In genomic region chr17:63402808-63403207, GRCh38 we compare ENCODE assay signal across 15 cellular contexts. TPM values are rescaled to one million over a fixed set of nuclear protein-coding genes. Genes with fewer than 3 reads are reported as not detected.
DNase-seq lines count a peak whose midpoint lies in the region; ATAC-seq and TF ChIP-seq lines count a peak whose summit lies in the region.
"Had no signal": no experiment of that assay in that cellular context is flagged by ENCODE, and none has a peak within 500 bp of the region (broad histone marks: within the 10 kb centered on the region; RNA-seq: fewer than 3 reads in every experiment).

No MANE protein-coding gene starts in this region.

- H3K27me3 ChIP-seq in gastroesophageal sphincter: no peaks in the 10 kb centered on the region
- no peaks in the 10 kb centered on the region for H3K27me3 ChIP-seq in ovary

- TF ChIP-seq POLR2A in gastroesophageal sphincter (IDR thresholded peaks at IDR 0.05): no peak
- no peak for TF ChIP-seq POLR2A in ovary (IDR thresholded peaks at IDR 0.05)

- peak overlapping the region in 3 of 4 donors; percentile 14 to 39 (median 34) for H3K27ac ChIP-seq in gastroesophageal sphincter
- peak overlapping the region; percentile 23 to 66 for H3K27ac ChIP-seq in ovary

- H3K36me3 ChIP-seq in gastroesophageal sphincter: no peaks in the 10 kb centered on the region
- H3K36me3 ChIP-seq in ovary: no peaks in the 10 kb centered on the region

- H3K4me1 ChIP-seq in gastroesophageal sphincter: peaks cover 0 to 53% (median 12%) of the 10 kb centered on the region in 3 donors
- H3K4me1 ChIP-seq in ovary (ENCODE audit: insufficient read depth): peaks cover 13% of the 10 kb centered on the region

- H3K9me3 ChIP-seq in gastroesophageal sphincter (no peaks in the 10 kb centered on the region), ovary (no peaks in the 10 kb centered on the region)
- H3K9me3 ChIP-seq: mucosa of descending colon had no signal

- no peak for TF ChIP-seq CTCF in astrocyte of the cerebellum (IDR thresholded peaks at IDR 0.05; ENCODE audit: low read depth, low read length, missing control alignments)
- no peak for TF ChIP-seq CTCF in gastroesophageal sphincter (IDR thresholded peaks at IDR 0.05)
- no peak for TF ChIP-seq CTCF in ovary (IDR thresholded peaks at IDR 0.05)

- ATAC-seq in gastroesophageal sphincter: peak; percentile 21
- ATAC-seq: activated T-cell treated with anti-CD3 and anti-CD28 coated beads, Interleukin-2, amount 50 U/mL, for 72 hours; GM12878; mucosa of descending colon had no signal

- DNase-seq in EH (ENCODE audit: low read depth): peak; percentile 52
- peak; percentile 32 for DNase-seq in astrocyte of the cerebellum (ENCODE audit: low read depth)
- DNase-seq in ovary: no peak
- no peak for DNase-seq in COLO668 (lab: John Stamatoyannopoulos, UW; ENCODE audit: unreplicated experiment)
- no peak for DNase-seq in GOT3 (lab: John Stamatoyannopoulos, UW)
- no peak for DNase-seq in Kasumi-1 (lab: John Stamatoyannopoulos, UW)
- DNase-seq in NCI-H2196 (lab: John Stamatoyannopoulos, UW; ENCODE audit: unreplicated experiment): no peak
- DNase-seq: activated CD4-positive, alpha-beta memory T cell treated with anti-CD3 and anti-CD28 coated beads for 36 hours; activated naive CD8-positive, alpha-beta T cell treated with anti-CD3 and anti-CD28 coated beads, Interleukin-2, amount 10 ng/mL, durations not matched to agents 7 days and 5 days; activated T-cell treated with anti-CD3 and anti-CD28 coated beads, Interleukin-2, amount 50 U/mL, for 72 hours; kidney; mucosa of descending colon; NCI-H82 had no signal

- in situ Hi-C loops in astrocyte of the cerebellum (cut with HindIII; ENCODE audit: low sequenced_read_pairs): no loop called here

- TF ChIP-seq EP300 in gastroesophageal sphincter (IDR thresholded peaks at IDR 0.05) (no peak), ovary (IDR thresholded peaks at IDR 0.05) (no peak)

- H3K4me3 ChIP-seq in astrocyte of the cerebellum (ENCODE audit: low read depth, low read length): no peak overlapping the region
- H3K4me3 ChIP-seq in gastroesophageal sphincter: no peak overlapping the region
- no peak overlapping the region for H3K4me3 ChIP-seq in ovary
- H3K4me3 ChIP-seq: GM12878, mucosa of descending colon had no signal

- 60 to 71% methylated on average over 1 of the region's 1 CpG for WGBS in gastroesophageal sphincter (ENCODE audit: low coverage in 1 of 2), 2 donors
- WGBS in ovary, 3 donors: 38 to 61% (median 43%) methylated on average over 1 of the region's 1 CpG

- intact Hi-C loops in ovary (cut with DNase I): loop anchor here in 1 of 4 donors (10.0 kb wide), 1 partner anchor 438 kb away; the partner anchor contains the start of gene TANC2

RNA-seq across cellular contexts. Expression of gene CYB561, which starts 43.3 kb away (rescaled TPM):
- total RNA-seq in gastroesophageal sphincter (10 to 100 TPM in 3 of 4 donors, 1 to 10 TPM in 1; 7.9 to 17.7 (median 15.0) TPM), ovary (10 to 100 TPM in 6 of 7 donors, 1 to 10 TPM in 1; 9.3 to 43.8 (median 18.8) TPM)
- polyA plus RNA-seq in ovary: 10 to 100 TPM in 1 of 2 donors, 1 to 10 TPM in 1; 8.6 to 10.5 TPM

Comparison
In these comparisons a context has a peak if more than half of its experiments do, and no peak if none do; other contexts are left out.
1. DNase-seq: peak in EH (single experiment) and astrocyte of the cerebellum (single experiment); none in ovary (0 of 5), COLO668 (single experiment), GOT3 (single experiment), Kasumi-1 (0 of 2) and NCI-H2196 (single experiment).